Comparison of ENCODE assay signal across 1 cellular context in genomic region chr6:41071923-41072835, GRCh38.
TF ChIP-seq lines count a peak whose summit lies in the region.

Gene OARD1, minus strand, starts transcription at chr6:41072356. Its CDS starts 722 bp downstream, at chr6:41071634.

TF ChIP-seq in K562, 482 proteins besides CTCF, POLR2A, EP300 and RAD21 (continued from another document and continues in another):
- TF ChIP-seq ZBTB9 (CRISPR knock-in tag; IDR thresholded peaks at IDR 0.05) = peak; percentile 93
- peak; percentile 54; the same call in 1 of the 2 replicates for TF ChIP-seq CBX1 (IDR thresholded peaks at IDR 0.05; ENCODE audit: low read depth)
- TF ChIP-seq IRF9 (tag; IDR thresholded peaks at IDR 0.05) = no peak
- TF ChIP-seq MYC (IDR thresholded peaks at IDR 0.05; ENCODE audit: low read depth, low read length) = peak; percentile 36; the same call in 1 of the 2 replicates
- 0 out of 2 replicates have a peak, but pooled peaks have one; percentile 25 for TF ChIP-seq MYC (CRISPR knock-in tag; IDR thresholded peaks at IDR 0.05; ENCODE audit: borderline replicate concordance, low read depth)
- peak; percentile 48 for TF ChIP-seq POLR2AphosphoS5 (IDR thresholded peaks at IDR 0.05; ENCODE audit: control insufficient read depth, insufficient read depth, low read depth, low read length)
- no peak for TF ChIP-seq SMAD3 (CRISPR knock-in tag; conservative IDR thresholded peaks at IDR 0.05)
- no peak; the same call in 1 of the 2 replicates for TF ChIP-seq RFX7 (CRISPR knock-in tag; IDR thresholded peaks at IDR 0.05)
- no peak for TF ChIP-seq ZNF253 (CRISPR knock-in tag; conservative IDR thresholded peaks at IDR 0.05)
- no peak; the same call in 1 of the 2 replicates for TF ChIP-seq PATZ1 (CRISPR knock-in tag; IDR thresholded peaks at IDR 0.05; ENCODE audit: borderline replicate concordance)
- no peak; the same call in 1 of the 2 replicates for TF ChIP-seq ZNF239 (CRISPR knock-in tag; IDR thresholded peaks at IDR 0.05)
- no peak for TF ChIP-seq SRSF1 (IDR thresholded peaks at IDR 0.05; ENCODE audit: low read depth, low read length)
- peak in 1 of 2 experiments; percentile 72 for TF ChIP-seq E2F6 (IDR thresholded peaks at IDR 0.05; ENCODE audit: borderline replicate concordance in 1 of 2, extremely low read depth in 1 of 2, insufficient read depth in 1 of 2, insufficient read length in 1 of 2, low read depth in 1 of 2, low read length in 1 of 2, poor library complexity in 1 of 2, severe bottlenecking in 1 of 2)
- no peak for TF ChIP-seq STAT5B (CRISPR knock-in tag; IDR thresholded peaks at IDR 0.05)
- no peak for TF ChIP-seq RBM15 (IDR thresholded peaks at IDR 0.05; ENCODE audit: insufficient read depth, low read length)
- no peak for TF ChIP-seq BRF1 (IDR thresholded peaks at IDR 0.05; ENCODE audit: borderline replicate concordance, extremely low read depth, insufficient read length)
- TF ChIP-seq ZNF41 (CRISPR knock-in tag; conservative IDR thresholded peaks at IDR 0.05) = no peak
- TF ChIP-seq BCLAF1 (IDR thresholded peaks at IDR 0.05; ENCODE audit: borderline replicate concordance in 1 of 2, control insufficient read depth in 1 of 2, low read depth in 2 of 2, low read length in 1 of 2) = no peak
- TF ChIP-seq BHLHE40 (IDR thresholded peaks at IDR 0.05; ENCODE audit: low read length) = 0 out of 2 replicates have a peak, but pooled peaks have one; percentile 38
- no peak for TF ChIP-seq DACH1 (IDR thresholded peaks at IDR 0.05; ENCODE audit: partially characterized antibody)
- no peak for TF ChIP-seq IRF1 (CRISPR knock-in tag; IDR thresholded peaks at IDR 0.05; ENCODE audit: borderline replicate concordance)
- no peak; the same call in 1 of the 2 replicates for TF ChIP-seq ZBTB43 (CRISPR knock-in tag; IDR thresholded peaks at IDR 0.05)
- no peak for TF ChIP-seq PBX2 (CRISPR knock-in tag; IDR thresholded peaks at IDR 0.05; ENCODE audit: low read depth)
- no peak for TF ChIP-seq PBX2 (tag; conservative IDR thresholded peaks at IDR 0.05; ENCODE audit: low read depth)
- TF ChIP-seq ZNF12 (CRISPR knock-in tag; IDR thresholded peaks at IDR 0.05) = no peak
- TF ChIP-seq FOS (IDR thresholded peaks at IDR 0.05; ENCODE audit: extremely low read depth, insufficient read length) = no peak
- TF ChIP-seq TOE1 (IDR thresholded peaks at IDR 0.05; ENCODE audit: borderline replicate concordance) = peak; percentile 32
- 0 out of 2 replicates have a peak, but pooled peaks have one; percentile 33 for TF ChIP-seq TOE1 (CRISPR knock-in tag; IDR thresholded peaks at IDR 0.05; ENCODE audit: borderline replicate concordance, low read depth)
- TF ChIP-seq MAZ (CRISPR knock-in tag; conservative IDR thresholded peaks at IDR 0.05 in 1 of 2, IDR thresholded peaks at IDR 0.05 in 1 of 2) = peak; percentile 21 to 80
- peak; percentile 99 for TF ChIP-seq ZBTB2 (IDR thresholded peaks at IDR 0.05)
- 0 out of 2 replicates have a peak, but pooled peaks have one; percentile 39 for TF ChIP-seq BRD4 (IDR thresholded peaks at IDR 0.05)
- TF ChIP-seq ZNF551 (CRISPR knock-in tag; IDR thresholded peaks at IDR 0.05) = no peak
- TF ChIP-seq CTCFL (IDR thresholded peaks at IDR 0.05; ENCODE audit: borderline replicate concordance, insufficient read depth, low read depth, low read length, poor library complexity, severe bottlenecking) = no peak
- no peak for TF ChIP-seq KAT2B (IDR thresholded peaks at IDR 0.05; ENCODE audit: low read depth, low read length)
- TF ChIP-seq ZNF431 (CRISPR knock-in tag; IDR thresholded peaks at IDR 0.05) = peak; percentile 63; the same call in 1 of the 2 replicates
- peak; percentile 56 for TF ChIP-seq TBP (optimal IDR thresholded peaks at IDR 0.05; ENCODE audit: low read depth, low read length)
- no peak for TF ChIP-seq RFX5 (IDR thresholded peaks at IDR 0.05; ENCODE audit: low read depth, low read length)
- no peak for TF ChIP-seq FOXO4 (CRISPR knock-in tag; IDR thresholded peaks at IDR 0.05)
- TF ChIP-seq RNF2 (IDR thresholded peaks at IDR 0.05) = 0 out of 2 replicates have a peak, but pooled peaks have one; percentile 37
